Comparison of ENCODE assay signal across 1 cellular context in the genomic region with DNA sequence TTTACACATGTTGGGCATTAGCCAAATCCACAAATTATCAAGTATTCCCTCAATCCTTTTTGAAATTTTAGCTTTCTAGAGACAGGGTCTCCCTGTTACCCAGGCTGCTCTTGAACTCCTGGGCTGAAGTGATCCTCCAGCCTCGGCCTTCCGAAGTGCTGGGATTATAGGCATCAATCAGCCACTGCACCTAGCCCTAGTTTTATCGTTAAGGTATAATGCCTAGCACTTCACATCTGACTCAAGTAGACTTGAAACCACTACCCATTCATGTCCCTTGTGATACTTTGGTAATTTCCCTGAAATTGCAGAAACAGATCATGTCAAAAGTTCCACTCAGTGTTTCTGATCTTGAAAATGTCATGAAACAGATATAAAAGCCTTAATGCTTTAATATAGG.
TF ChIP-seq lines count a peak whose summit lies in the region.

No MANE protein-coding gene starts in this region.

TF ChIP-seq in WTC11, 78 proteins besides CTCF, POLR2A, EP300 and RAD21 (continued from another document):
- TF ChIP-seq TP53 (CRISPR knock-in tag; IDR thresholded peaks at IDR 0.05) (no peak), ZNF671 (CRISPR knock-in tag; IDR thresholded peaks at IDR 0.05) (no peak), NR2C2 (CRISPR knock-in tag; IDR thresholded peaks at IDR 0.05) (no peak), CBFB (CRISPR knock-in tag; IDR thresholded peaks at IDR 0.05; ENCODE audit: low read depth) (no peak), ZNF138 (CRISPR knock-in tag; conservative IDR thresholded peaks at IDR 0.05) (no peak), ZNF416 (CRISPR knock-in tag; IDR thresholded peaks at IDR 0.05) (no peak), ELF4 (CRISPR knock-in tag; IDR thresholded peaks at IDR 0.05; ENCODE audit: low read depth) (no peak), ZNF317 (CRISPR knock-in tag; IDR thresholded peaks at IDR 0.05; ENCODE audit: borderline replicate concordance, low read depth) (no peak), FOXK1 (CRISPR knock-in tag; IDR thresholded peaks at IDR 0.05) (no peak), MXD4 (CRISPR knock-in tag; IDR thresholded peaks at IDR 0.05; ENCODE audit: borderline replicate concordance) (no peak)
- TF ChIP-seq, protein P1, sequence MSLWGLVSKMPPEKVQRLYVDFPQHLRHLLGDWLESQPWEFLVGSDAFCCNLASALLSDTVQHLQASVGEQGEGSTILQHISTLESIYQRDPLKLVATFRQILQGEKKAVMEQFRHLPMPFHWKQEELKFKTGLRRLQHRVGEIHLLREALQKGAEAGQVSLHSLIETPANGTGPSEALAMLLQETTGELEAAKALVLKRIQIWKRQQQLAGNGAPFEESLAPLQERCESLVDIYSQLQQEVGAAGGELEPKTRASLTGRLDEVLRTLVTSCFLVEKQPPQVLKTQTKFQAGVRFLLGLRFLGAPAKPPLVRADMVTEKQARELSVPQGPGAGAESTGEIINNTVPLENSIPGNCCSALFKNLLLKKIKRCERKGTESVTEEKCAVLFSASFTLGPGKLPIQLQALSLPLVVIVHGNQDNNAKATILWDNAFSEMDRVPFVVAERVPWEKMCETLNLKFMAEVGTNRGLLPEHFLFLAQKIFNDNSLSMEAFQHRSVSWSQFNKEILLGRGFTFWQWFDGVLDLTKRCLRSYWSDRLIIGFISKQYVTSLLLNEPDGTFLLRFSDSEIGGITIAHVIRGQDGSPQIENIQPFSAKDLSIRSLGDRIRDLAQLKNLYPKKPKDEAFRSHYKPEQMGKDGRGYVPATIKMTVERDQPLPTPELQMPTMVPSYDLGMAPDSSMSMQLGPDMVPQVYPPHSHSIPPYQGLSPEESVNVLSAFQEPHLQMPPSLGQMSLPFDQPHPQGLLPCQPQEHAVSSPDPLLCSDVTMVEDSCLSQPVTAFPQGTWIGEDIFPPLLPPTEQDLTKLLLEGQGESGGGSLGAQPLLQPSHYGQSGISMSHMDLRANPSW (CRISPR knock-in tag; conservative IDR thresholded peaks at IDR 0.05; ENCODE audit: low read depth): no peak
- TF ChIP-seq, protein P2, sequence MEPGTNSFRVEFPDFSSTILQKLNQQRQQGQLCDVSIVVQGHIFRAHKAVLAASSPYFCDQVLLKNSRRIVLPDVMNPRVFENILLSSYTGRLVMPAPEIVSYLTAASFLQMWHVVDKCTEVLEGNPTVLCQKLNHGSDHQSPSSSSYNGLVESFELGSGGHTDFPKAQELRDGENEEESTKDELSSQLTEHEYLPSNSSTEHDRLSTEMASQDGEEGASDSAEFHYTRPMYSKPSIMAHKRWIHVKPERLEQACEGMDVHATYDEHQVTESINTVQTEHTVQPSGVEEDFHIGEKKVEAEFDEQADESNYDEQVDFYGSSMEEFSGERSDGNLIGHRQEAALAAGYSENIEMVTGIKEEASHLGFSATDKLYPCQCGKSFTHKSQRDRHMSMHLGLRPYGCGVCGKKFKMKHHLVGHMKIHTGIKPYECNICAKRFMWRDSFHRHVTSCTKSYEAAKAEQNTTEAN (CRISPR knock-in tag; IDR thresholded peaks at IDR 0.05): no peak
